Comparison of ENCODE assay signal across 8 cellular contexts in genomic region chr15:62940755-62941361, GRCh38.
DNase-seq lines count a peak whose midpoint lies in the region; ATAC-seq, FAIRE-seq and TF ChIP-seq lines count a peak whose summit lies in the region.

No MANE protein-coding gene starts in this region.

- FAIRE-seq in GM12892 (lab: Jason Lieb, UNC): no peak

- H3K4me2 ChIP-seq in osteoblast (ENCODE audit: insufficient read depth, low read length): peak overlapping the region; percentile 71

- peak overlapping the region; percentile 40 for H3K4me3 ChIP-seq in osteoblast (ENCODE audit: insufficient read depth, low read length)

- H3K9me3 ChIP-seq in osteoblast (ENCODE audit: low read depth, low read length): no peaks in the 10 kb centered on the region

- H4K20me1 ChIP-seq in osteoblast (ENCODE audit: insufficient read depth, low read length): no peaks in the 10 kb centered on the region

- DNase-seq in H4 (ENCODE audit: low spot score): peak; percentile 91
- peak; percentile 100 for DNase-seq in RPMI7951 (ENCODE audit: low read depth)
- peak; percentile 96 for DNase-seq in fibroblast of peridontal ligament (ENCODE audit: extremely low read depth)
- DNase-seq in osteoblast (ENCODE audit: insufficient read length, low spot score, missing footprints): peak; percentile 94
- no peak for DNase-seq in GM12892 (ENCODE audit: insufficient read length)
- no peak for DNase-seq in cortex of kidney (lab: John Stamatoyannopoulos, UW)

- H3K27ac ChIP-seq in osteoblast (ENCODE audit: low read depth, low read length): peak overlapping the region; percentile 87

- TF ChIP-seq POLR2A in GM12892 (IDR thresholded peaks at IDR 0.05; ENCODE audit: low read depth, low read length): no peak

- no peaks in the 10 kb centered on the region for H3K79me2 ChIP-seq in osteoblast (ENCODE audit: insufficient read depth, low read length)

- no peaks in the 10 kb centered on the region for H3K36me3 ChIP-seq in osteoblast (ENCODE audit: insufficient read depth, low read length)

- no peaks in the 10 kb centered on the region for H3K27me3 ChIP-seq in osteoblast (ENCODE audit: insufficient read depth, low read length)

- peak overlapping the region; percentile 80 for H2AFZ ChIP-seq in osteoblast (ENCODE audit: low read length)

- TF ChIP-seq CTCF in osteoblast (IDR thresholded peaks at IDR 0.05; ENCODE audit: extremely low read depth, low read depth, low read length): no peak

- ATAC-seq in GM18907 (IDR thresholded peaks at IDR 0.05; ENCODE audit: unreplicated experiment) (no peak), GM18498 (IDR thresholded peaks at IDR 0.05; ENCODE audit: unreplicated experiment) (no peak)

- H3K4me1 ChIP-seq in osteoblast (ENCODE audit: insufficient read depth, low read length): peaks cover 27% of the 10 kb centered on the region

Comparison
In these comparisons a context has a peak if more than half of its experiments do, and no peak if none do; other contexts are left out.
1. DNase-seq: peak in H4 (single experiment), RPMI7951 (single experiment), fibroblast of peridontal ligament (single experiment) and osteoblast (single experiment); none in GM12892 (single experiment) and cortex of kidney (single experiment).